13 cellular contexts compared by ENCODE assay signal in the genomic region with DNA sequence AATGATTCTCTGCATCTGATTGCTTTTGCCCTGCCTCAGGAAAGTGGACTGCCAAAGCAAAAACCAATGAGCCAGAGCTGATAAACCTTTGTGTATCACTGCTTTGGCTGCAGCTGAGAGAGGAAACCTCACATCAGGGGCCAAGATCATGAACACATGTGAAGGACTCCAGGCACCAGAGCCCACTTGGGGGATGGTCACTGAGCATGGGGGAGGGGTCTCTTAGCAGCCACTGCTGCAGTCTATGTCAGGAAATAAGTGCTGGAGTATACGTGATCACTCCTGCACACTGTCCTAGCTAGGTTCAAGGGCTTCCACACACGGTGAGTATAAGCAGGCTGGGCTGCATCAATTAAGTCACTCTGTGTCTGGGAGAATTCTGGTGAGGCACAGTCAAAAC.
A peak's percentile ranks its signal among the peaks of the same experiment; 100 is the strongest.
DNase-seq lines count a peak whose midpoint lies in the region; ATAC-seq and TF ChIP-seq lines count a peak whose summit lies in the region.
"Had no signal": no experiment of that assay in that cellular context is flagged by ENCODE, and none has a peak within 500 bp of the region (broad histone marks: within the 10 kb centered on the region; RNA-seq: fewer than 3 reads in every experiment).

No MANE protein-coding gene starts in this region.

- H2AFZ ChIP-seq in SK-N-SH (ENCODE audit: low read depth): no peak overlapping the region

- no peak for TF ChIP-seq RAD21 in SK-N-SH (IDR thresholded peaks at IDR 0.05; ENCODE audit: low read length)

- H3K36me3 Mint-ChIP-seq in progenitor cell of endocrine pancreas (ENCODE audit: insufficient read depth): no peaks in the 10 kb centered on the region
- H3K36me3 Mint-ChIP-seq in WTC11: no peaks in the 10 kb centered on the region

- no peaks in the 10 kb centered on the region for H3K36me3 ChIP-seq in SK-N-SH (replicated peaks in 1 of 2; ENCODE audit: control insufficient read depth in 1 of 2, insufficient read depth in 2 of 2, low read length in 1 of 2)

- peaks cover 7% of the 10 kb centered on the region for H4K20me1 ChIP-seq in SK-N-SH (ENCODE audit: insufficient read depth)

- H3K4me3 Mint-ChIP-seq in progenitor cell of endocrine pancreas (ENCODE audit: low read depth): peak overlapping the region; percentile 10
- H3K4me3 Mint-ChIP-seq in WTC11: no peak overlapping the region
- H3K4me3 Mint-ChIP-seq: B cell; CD4-positive, alpha-beta T cell had no signal

- POLR2A ChIA-PET in SK-N-SH (lab: Yijun Ruan, JAX) (no interaction called here), WTC11 (lab: Charles Lee) (no interaction called here)

- H3K9me2 ChIP-seq in SK-N-SH: no peaks in the 10 kb centered on the region

- H3K4me1 Mint-ChIP-seq in progenitor cell of endocrine pancreas (ENCODE audit: low read depth): peaks cover 46% of the 10 kb centered on the region
- H3K4me1 Mint-ChIP-seq in WTC11: no peaks in the 10 kb centered on the region
- H3K4me1 Mint-ChIP-seq: B cell had no signal

- DNase-seq in SK-N-SH (peak; percentile 15), NCI-H69 (lab: John Stamatoyannopoulos, UW) (peak; percentile 8), left cardiac atrium (no peak), progenitor cell of endocrine pancreas (ENCODE audit: low spot score, unreplicated experiment) (no peak), WTC11 (ENCODE audit: low spot score) (no peak), cerebellar nuclear complex (lab: John Stamatoyannopoulos, UW) (no peak)
- DNase-seq: C1 segment of cervical spinal cord; Calu3; CD4-positive, alpha-beta T cell; DMS 273 treated with DMSO at 0.1 percent for 48 hours; H7 had no signal

- TF ChIP-seq CTCF in SK-N-SH (IDR thresholded peaks at IDR 0.05): no peak
- TF ChIP-seq CTCF in progenitor cell of endocrine pancreas (IDR thresholded peaks at IDR 0.05; ENCODE audit: unreplicated experiment): no peak
- no peak for TF ChIP-seq CTCF in WTC11 (IDR thresholded peaks at IDR 0.05)

- intact Hi-C loops in left cardiac atrium (cut with DNase I): no loop called here

- H3K27me3 Mint-ChIP-seq in progenitor cell of endocrine pancreas: peaks cover 3% of the 10 kb centered on the region
- H3K27me3 Mint-ChIP-seq in WTC11 (ENCODE audit: low read depth): no peaks in the 10 kb centered on the region

- no peak overlapping the region for H3K27ac ChIP-seq in SK-N-SH (ENCODE audit: low read depth in 2 of 2, low read length in 1 of 2)

- no peaks in the 10 kb centered on the region for H3K27me3 ChIP-seq in SK-N-SH (ENCODE audit: insufficient read depth)

- no peak overlapping the region for H3K4me2 ChIP-seq in SK-N-SH

- H3F3A ChIP-seq in SK-N-SH (replicated peaks; ENCODE audit: insufficient read depth): peaks cover 20% of the 10 kb centered on the region

- ATAC-seq in SK-N-SH treated with all-trans-retinoic acid at 6 μM for 48 hours: no peak
- ATAC-seq in left cardiac atrium: peak; percentile 17 to 24
- no peak for ATAC-seq in WTC11

- no peak overlapping the region for H3K9ac ChIP-seq in SK-N-SH

- peaks cover 8 to 14% of the 10 kb centered on the region in 2 experiments; a peak in 3 of 4 replicates for H3K4me1 ChIP-seq in SK-N-SH (ENCODE audit: control insufficient read depth in 1 of 2, insufficient read depth in 2 of 2, low read depth in 1 of 2, low read length in 1 of 2)

- 29% methylated on average over 2 of the region's 2 CpGs for WGBS in SK-N-SH (ENCODE audit: low lambda C conversion rate)

- H3K9me3 ChIP-seq in SK-N-SH: no peaks in the 10 kb centered on the region

- H3K27ac Mint-ChIP-seq in progenitor cell of endocrine pancreas (peak overlapping the region; percentile 67), WTC11 (no peak overlapping the region)
- H3K27ac Mint-ChIP-seq: B cell; CD4-positive, alpha-beta T cell had no signal

- TF ChIP-seq EP300 in SK-N-SH (IDR thresholded peaks at IDR 0.05; ENCODE audit: borderline replicate concordance in 1 of 2, low read depth in 1 of 2, low read length in 1 of 2): no peak

- CTCF ChIA-PET in SK-N-SH (lab: Yijun Ruan, JAX): interaction anchor here (0.9 kb wide), 1 partner anchor 51 kb away, joined by 4 read pairs; no protein-coding TSS in a partner anchor
- CTCF ChIA-PET in WTC11 (lab: Charles Lee): no interaction called here

- H3K9me3 Mint-ChIP-seq in progenitor cell of endocrine pancreas (ENCODE audit: low read depth): no peaks in the 10 kb centered on the region
- H3K9me3 Mint-ChIP-seq in WTC11: no peaks in the 10 kb centered on the region
- H3K9me3 Mint-ChIP-seq: CD4-positive, alpha-beta T cell had no signal

- H3K79me2 ChIP-seq in SK-N-SH (ENCODE audit: insufficient read depth): peaks cover 5% of the 10 kb centered on the region

- H3K4me3 ChIP-seq in SK-N-SH (ENCODE audit: low read depth in 2 of 2, low read length in 1 of 2): no peak overlapping the region

TF ChIP-seq in SK-N-SH, 30 proteins besides CTCF, POLR2A, EP300 and RAD21:
- TF ChIP-seq TEAD4 (IDR thresholded peaks at IDR 0.05; ENCODE audit: borderline replicate concordance, insufficient read depth) (no peak), GATA2 (CRISPR knock-in tag; IDR thresholded peaks at IDR 0.05) (no peak), NFIC (IDR thresholded peaks at IDR 0.05; ENCODE audit: borderline replicate concordance) (no peak), SIN3A (IDR thresholded peaks at IDR 0.05; ENCODE audit: borderline replicate concordance, low read depth, low read length) (no peak), EZH2phosphoT487 (IDR thresholded peaks at IDR 0.05; ENCODE audit: borderline replicate concordance, low read depth) (no peak), TAF1 (IDR thresholded peaks at IDR 0.05; ENCODE audit: borderline replicate concordance, low read depth, low read length) (no peak), GABPA (IDR thresholded peaks at IDR 0.05; ENCODE audit: low read depth) (no peak)
- TF ChIP-seq, protein P1, sequence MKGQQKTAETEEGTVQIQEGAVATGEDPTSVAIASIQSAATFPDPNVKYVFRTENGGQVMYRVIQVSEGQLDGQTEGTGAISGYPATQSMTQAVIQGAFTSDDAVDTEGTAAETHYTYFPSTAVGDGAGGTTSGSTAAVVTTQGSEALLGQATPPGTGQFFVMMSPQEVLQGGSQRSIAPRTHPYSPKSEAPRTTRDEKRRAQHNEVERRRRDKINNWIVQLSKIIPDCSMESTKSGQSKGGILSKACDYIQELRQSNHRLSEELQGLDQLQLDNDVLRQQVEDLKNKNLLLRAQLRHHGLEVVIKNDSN (IDR thresholded peaks at IDR 0.05; ENCODE audit: borderline replicate concordance, low read depth): no peak

TF ChIP-seq in SK-N-SH treated with all-trans-retinoic acid at 6 μM for 48 hours, 23 proteins besides CTCF, POLR2A, EP300 and RAD21 (continues in another document):
- TF ChIP-seq OSR1 (CRISPR knock-in tag; IDR thresholded peaks at IDR 0.05) (no peak), TOX (CRISPR knock-in tag; IDR thresholded peaks at IDR 0.05; ENCODE audit: borderline replicate concordance) (no peak), ESRRG (CRISPR knock-in tag; IDR thresholded peaks at IDR 0.05) (no peak), ARNTL (CRISPR knock-in tag; IDR thresholded peaks at IDR 0.05; ENCODE audit: borderline replicate concordance, low read depth) (no peak), ISL1 (CRISPR knock-in tag; IDR thresholded peaks at IDR 0.05) (no peak), ZC3H10 (CRISPR knock-in tag; IDR thresholded peaks at IDR 0.05) (no peak), GLIS3 (CRISPR knock-in tag; IDR thresholded peaks at IDR 0.05) (no peak)
- TF ChIP-seq, protein P2, sequence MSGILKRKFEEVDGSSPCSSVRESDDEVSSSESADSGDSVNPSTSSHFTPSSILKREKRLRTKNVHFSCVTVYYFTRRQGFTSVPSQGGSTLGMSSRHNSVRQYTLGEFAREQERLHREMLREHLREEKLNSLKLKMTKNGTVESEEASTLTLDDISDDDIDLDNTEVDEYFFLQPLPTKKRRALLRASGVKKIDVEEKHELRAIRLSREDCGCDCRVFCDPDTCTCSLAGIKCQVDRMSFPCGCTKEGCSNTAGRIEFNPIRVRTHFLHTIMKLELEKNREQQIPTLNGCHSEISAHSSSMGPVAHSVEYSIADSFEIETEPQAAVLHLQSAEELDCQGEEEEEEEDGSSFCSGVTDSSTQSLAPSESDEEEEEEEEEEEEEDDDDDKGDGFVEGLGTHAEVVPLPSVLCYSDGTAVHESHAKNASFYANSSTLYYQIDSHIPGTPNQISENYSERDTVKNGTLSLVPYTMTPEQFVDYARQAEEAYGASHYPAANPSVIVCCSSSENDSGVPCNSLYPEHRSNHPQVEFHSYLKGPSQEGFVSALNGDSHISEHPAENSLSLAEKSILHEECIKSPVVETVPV (CRISPR knock-in tag; IDR thresholded peaks at IDR 0.05): no peak

TF ChIP-seq in WTC11, 78 proteins besides CTCF, POLR2A, EP300 and RAD21 (continues in another document):
- no peak for TF ChIP-seq FOXK1 (CRISPR knock-in tag; IDR thresholded peaks at IDR 0.05)
- TF ChIP-seq, protein P3, sequence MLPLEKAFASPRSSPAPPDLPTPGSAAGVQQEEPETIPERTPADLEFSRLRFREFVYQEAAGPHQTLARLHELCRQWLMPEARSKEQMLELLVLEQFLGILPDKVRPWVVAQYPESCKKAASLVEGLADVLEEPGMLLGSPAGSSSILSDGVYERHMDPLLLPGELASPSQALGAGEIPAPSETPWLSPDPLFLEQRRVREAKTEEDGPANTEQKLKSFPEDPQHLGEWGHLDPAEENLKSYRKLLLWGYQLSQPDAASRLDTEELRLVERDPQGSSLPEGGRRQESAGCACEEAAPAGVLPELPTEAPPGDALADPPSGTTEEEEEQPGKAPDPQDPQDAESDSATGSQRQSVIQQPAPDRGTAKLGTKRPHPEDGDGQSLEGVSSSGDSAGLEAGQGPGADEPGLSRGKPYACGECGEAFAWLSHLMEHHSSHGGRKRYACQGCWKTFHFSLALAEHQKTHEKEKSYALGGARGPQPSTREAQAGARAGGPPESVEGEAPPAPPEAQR (CRISPR knock-in tag; IDR thresholded peaks at IDR 0.05): no peak
- TF ChIP-seq, protein P4, sequence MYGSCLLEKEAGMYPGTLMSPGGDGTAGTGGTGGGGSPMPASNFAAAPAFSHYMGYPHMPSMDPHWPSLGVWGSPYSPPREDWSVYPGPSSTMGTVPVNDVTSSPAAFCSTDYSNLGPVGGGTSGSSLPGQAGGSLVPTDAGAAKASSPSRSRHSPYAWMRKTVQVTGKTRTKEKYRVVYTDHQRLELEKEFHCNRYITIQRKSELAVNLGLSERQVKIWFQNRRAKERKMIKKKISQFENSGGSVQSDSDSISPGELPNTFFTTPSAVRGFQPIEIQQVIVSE (CRISPR knock-in tag; IDR thresholded peaks at IDR 0.05; ENCODE audit: borderline replicate concordance): no peak
- TF ChIP-seq, protein P5, sequence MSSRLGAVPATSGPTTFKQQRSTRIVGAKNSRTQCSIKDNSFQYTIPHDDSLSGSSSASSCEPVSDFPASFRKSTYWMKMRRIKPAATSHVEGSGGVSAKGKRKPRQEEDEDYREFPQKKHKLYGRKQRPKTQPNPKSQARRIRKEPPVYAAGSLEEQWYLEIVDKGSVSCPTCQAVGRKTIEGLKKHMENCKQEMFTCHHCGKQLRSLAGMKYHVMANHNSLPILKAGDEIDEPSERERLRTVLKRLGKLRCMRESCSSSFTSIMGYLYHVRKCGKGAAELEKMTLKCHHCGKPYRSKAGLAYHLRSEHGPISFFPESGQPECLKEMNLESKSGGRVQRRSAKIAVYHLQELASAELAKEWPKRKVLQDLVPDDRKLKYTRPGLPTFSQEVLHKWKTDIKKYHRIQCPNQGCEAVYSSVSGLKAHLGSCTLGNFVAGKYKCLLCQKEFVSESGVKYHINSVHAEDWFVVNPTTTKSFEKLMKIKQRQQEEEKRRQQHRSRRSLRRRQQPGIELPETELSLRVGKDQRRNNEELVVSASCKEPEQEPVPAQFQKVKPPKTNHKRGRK (CRISPR knock-in tag; IDR thresholded peaks at IDR 0.05; ENCODE audit: borderline replicate concordance): no peak

Comparison
In these comparisons a context has a peak if more than half of its experiments do, and no peak if none do; other contexts are left out.
1. DNase-seq: peak in SK-N-SH (single experiment) and NCI-H69 (single experiment); none in left cardiac atrium (single experiment), progenitor cell of endocrine pancreas (single experiment), WTC11 (single experiment) and cerebellar nuclear complex (0 of 2).
2. ATAC-seq: peak in left cardiac atrium (2 of 2); none in SK-N-SH treated with all-trans-retinoic acid at 6 μM for 48 hours (single experiment) and WTC11 (single experiment).